In genomic region chr10:71597821-71598498, GRCh38 we compare ENCODE assay signal across 1 cellular context.
TF ChIP-seq lines count a peak whose summit lies in the region.

No MANE protein-coding gene starts in this region.

TF ChIP-seq in GM23338, 12 proteins besides CTCF, POLR2A, EP300 and RAD21 (continued from another document):
- TF ChIP-seq, protein P1, sequence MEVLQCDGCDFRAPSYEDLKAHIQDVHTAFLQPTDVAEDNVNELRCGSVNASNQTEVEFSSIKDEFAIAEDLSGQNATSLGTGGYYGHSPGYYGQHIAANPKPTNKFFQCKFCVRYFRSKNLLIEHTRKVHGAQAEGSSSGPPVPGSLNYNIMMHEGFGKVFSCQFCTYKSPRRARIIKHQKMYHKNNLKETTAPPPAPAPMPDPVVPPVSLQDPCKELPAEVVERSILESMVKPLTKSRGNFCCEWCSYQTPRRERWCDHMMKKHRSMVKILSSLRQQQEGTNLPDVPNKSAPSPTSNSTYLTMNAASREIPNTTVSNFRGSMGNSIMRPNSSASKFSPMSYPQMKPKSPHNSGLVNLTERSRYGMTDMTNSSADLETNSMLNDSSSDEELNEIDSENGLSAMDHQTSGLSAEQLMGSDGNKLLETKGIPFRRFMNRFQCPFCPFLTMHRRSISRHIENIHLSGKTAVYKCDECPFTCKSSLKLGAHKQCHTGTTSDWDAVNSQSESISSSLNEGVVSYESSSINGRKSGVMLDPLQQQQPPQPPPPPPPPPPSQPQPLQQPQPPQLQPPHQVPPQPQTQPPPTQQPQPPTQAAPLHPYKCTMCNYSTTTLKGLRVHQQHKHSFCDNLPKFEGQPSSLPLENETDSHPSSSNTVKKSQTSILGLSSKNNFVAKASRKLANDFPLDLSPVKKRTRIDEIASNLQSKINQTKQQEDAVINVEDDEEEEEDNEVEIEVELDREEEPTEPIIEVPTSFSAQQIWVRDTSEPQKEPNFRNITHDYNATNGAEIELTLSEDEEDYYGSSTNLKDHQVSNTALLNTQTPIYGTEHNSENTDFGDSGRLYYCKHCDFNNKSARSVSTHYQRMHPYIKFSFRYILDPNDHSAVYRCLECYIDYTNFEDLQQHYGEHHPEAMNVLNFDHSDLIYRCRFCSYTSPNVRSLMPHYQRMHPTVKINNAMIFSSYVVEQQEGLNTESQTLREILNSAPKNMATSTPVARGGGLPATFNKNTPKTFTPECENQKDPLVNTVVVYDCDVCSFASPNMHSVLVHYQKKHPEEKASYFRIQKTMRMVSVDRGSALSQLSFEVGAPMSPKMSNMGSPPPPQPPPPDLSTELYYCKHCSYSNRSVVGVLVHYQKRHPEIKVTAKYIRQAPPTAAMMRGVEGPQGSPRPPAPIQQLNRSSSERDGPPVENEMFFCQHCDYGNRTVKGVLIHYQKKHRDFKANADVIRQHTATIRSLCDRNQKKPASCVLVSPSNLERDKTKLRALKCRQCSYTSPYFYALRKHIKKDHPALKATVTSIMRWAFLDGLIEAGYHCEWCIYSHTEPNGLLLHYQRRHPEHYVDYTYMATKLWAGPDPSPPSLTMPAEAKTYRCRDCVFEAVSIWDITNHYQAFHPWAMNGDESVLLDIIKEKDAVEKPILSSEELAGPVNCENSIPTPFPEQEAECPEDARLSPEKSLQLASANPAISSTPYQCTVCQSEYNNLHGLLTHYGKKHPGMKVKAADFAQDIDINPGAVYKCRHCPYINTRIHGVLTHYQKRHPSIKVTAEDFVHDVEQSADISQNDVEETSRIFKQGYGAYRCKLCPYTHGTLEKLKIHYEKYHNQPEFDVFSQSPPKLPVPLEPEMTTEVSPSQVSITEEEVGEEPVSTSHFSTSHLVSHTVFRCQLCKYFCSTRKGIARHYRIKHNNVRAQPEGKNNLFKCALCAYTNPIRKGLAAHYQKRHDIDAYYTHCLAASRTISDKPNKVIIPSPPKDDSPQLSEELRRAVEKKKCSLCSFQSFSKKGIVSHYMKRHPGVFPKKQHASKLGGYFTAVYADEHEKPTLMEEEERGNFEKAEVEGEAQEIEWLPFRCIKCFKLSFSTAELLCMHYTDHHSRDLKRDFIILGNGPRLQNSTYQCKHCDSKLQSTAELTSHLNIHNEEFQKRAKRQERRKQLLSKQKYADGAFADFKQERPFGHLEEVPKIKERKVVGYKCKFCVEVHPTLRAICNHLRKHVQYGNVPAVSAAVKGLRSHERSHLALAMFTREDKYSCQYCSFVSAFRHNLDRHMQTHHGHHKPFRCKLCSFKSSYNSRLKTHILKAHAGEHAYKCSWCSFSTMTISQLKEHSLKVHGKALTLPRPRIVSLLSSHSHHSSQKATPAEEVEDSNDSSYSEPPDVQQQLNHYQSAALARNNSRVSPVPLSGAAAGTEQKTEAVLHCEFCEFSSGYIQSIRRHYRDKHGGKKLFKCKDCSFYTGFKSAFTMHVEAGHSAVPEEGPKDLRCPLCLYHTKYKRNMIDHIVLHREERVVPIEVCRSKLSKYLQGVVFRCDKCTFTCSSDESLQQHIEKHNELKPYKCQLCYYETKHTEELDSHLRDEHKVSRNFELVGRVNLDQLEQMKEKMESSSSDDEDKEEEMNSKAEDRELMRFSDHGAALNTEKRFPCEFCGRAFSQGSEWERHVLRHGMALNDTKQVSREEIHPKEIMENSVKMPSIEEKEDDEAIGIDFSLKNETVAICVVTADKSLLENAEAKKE (CRISPR knock-in tag; IDR thresholded peaks at IDR 0.05): no peak
- no peak for TF ChIP-seq ZNF331 (CRISPR knock-in tag; IDR thresholded peaks at IDR 0.05; ENCODE audit: low read depth)
- TF ChIP-seq, protein P2, sequence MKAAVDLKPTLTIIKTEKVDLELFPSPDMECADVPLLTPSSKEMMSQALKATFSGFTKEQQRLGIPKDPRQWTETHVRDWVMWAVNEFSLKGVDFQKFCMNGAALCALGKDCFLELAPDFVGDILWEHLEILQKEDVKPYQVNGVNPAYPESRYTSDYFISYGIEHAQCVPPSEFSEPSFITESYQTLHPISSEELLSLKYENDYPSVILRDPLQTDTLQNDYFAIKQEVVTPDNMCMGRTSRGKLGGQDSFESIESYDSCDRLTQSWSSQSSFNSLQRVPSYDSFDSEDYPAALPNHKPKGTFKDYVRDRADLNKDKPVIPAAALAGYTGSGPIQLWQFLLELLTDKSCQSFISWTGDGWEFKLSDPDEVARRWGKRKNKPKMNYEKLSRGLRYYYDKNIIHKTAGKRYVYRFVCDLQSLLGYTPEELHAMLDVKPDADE (IDR thresholded peaks at IDR 0.05): no peak
- no peak for TF ChIP-seq STAT1 (IDR thresholded peaks at IDR 0.05; ENCODE audit: unreplicated experiment)
- TF ChIP-seq CREB1 (CRISPR knock-in tag; IDR thresholded peaks at IDR 0.05; ENCODE audit: low read depth): no peak
- TF ChIP-seq EZH2phosphoT487 (IDR thresholded peaks at IDR 0.05; ENCODE audit: unreplicated experiment): no peak
- TF ChIP-seq NANOG (IDR thresholded peaks at IDR 0.05; ENCODE audit: borderline replicate concordance): no peak
- TF ChIP-seq EZH2 (IDR thresholded peaks at IDR 0.05; ENCODE audit: low read depth, unreplicated experiment): no peak
- no peak for TF ChIP-seq ZNF114 (CRISPR knock-in tag; IDR thresholded peaks at IDR 0.05)
